Comparison of ENCODE assay signal across 8 cellular contexts in the genomic region with DNA sequence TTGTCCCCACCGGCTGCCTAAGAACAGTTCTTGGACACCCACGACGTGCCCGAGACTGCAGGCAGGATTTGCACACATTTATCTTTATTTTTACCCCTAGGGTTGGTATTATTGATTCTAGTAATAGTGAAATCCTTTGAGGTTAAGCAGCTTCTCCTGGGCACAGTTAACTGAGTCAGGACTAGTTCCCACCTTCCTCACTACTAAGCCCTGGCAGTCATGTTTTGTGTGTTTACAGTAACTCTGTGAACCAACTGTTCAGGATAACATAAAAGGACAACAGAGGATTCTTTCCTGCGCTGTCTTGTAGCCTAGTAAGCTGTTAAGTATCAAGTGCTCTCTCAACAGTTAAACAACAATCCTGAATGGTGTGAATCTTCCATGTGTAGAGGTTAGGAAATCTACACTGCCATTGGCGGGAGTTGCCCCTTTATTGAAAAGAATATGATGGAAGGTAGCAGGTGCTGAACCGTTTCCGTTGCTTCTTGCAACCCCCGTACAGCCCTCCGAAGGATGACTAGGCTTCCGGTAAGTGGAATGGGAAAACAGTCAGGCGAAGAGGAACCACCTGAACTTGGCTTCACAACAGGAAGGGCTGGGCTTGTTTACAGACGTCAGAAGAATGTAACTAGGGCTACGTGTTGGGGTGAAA. TPM values are rescaled to one million over a fixed set of nuclear protein-coding genes. Genes with fewer than 3 reads are reported as not detected.
A peak's percentile ranks its signal among the peaks of the same experiment; 100 is the strongest.
DNase-seq lines count a peak whose midpoint lies in the region; ATAC-seq and TF ChIP-seq lines count a peak whose summit lies in the region.

No MANE protein-coding gene starts in this region.

- peaks cover 16% of the 10 kb centered on the region for H3F3A ChIP-seq in GM23248 (ENCODE audit: insufficient read depth)

- H3K36me3 ChIP-seq in GM23248 (ENCODE audit: low read depth) (no peaks in the 10 kb centered on the region; the same call in 1 of the 2 replicates), osteoblast (ENCODE audit: insufficient read depth, low read length) (peaks cover 6% of the 10 kb centered on the region)

- 33 to 38% methylated on average over 14 of the region's 14 CpGs for WGBS in GM23248 (ENCODE audit: low coverage in 1 of 2, low lambda C conversion rate in 2 of 2, missing lambda C conversion rate in 2 of 2), 2 experiments

- H3K27me3 ChIP-seq in GM23248 (replicated peaks; ENCODE audit: insufficient read depth) = no peaks in the 10 kb centered on the region
- H3K27me3 ChIP-seq in osteoblast (ENCODE audit: insufficient read depth, low read length) = no peaks in the 10 kb centered on the region

- peaks cover 56% of the 10 kb centered on the region for H3K4me1 Mint-ChIP-seq in activated naive CD4-positive, alpha-beta T cell treated with anti-CD3 and anti-CD28 coated beads, Interleukin-2, amount 10 ng/mL, durations not matched to agents 7 days and 5 days

- no peak for ATAC-seq in HG03439 (IDR thresholded peaks at IDR 0.05; ENCODE audit: unreplicated experiment)

- H3K27ac ChIP-seq in GM23248 (peak overlapping the region; percentile 81), osteoblast (ENCODE audit: low read depth, low read length) (peak overlapping the region; percentile 71)

- peak overlapping the region; percentile 88 for H3K4me3 ChIP-seq in GM23248
- peak overlapping the region; percentile 85 for H3K4me3 ChIP-seq in osteoblast (ENCODE audit: insufficient read depth, low read length)

- H3K27ac Mint-ChIP-seq in activated naive CD4-positive, alpha-beta T cell treated with anti-CD3 and anti-CD28 coated beads, Interleukin-2, amount 10 ng/mL, durations not matched to agents 7 days and 5 days = peak overlapping the region; percentile 97

- no peaks in the 10 kb centered on the region for H4K20me1 ChIP-seq in GM23248 (ENCODE audit: insufficient read depth)
- peaks cover 5% of the 10 kb centered on the region for H4K20me1 ChIP-seq in osteoblast (ENCODE audit: insufficient read depth, low read length)

- in situ Hi-C loops in GM23248 (cut with MboI) = loop anchor here (25.0 kb wide), 1 partner anchor 768 kb away; no protein-coding TSS in a partner anchor

- H3K9ac ChIP-seq in GM23248 = peak overlapping the region; percentile 83

- H3K9me3 Mint-ChIP-seq in activated naive CD4-positive, alpha-beta T cell treated with anti-CD3 and anti-CD28 coated beads, Interleukin-2, amount 10 ng/mL, durations not matched to agents 7 days and 5 days = no peaks in the 10 kb centered on the region

- H2AFZ ChIP-seq in GM23248 (peak overlapping the region; percentile 89), osteoblast (ENCODE audit: low read length) (peak overlapping the region; percentile 87)

- H3K9me2 ChIP-seq in GM23248 (ENCODE audit: insufficient read depth) = no peaks in the 10 kb centered on the region

- CTCF ChIA-PET in activated naive CD4-positive, alpha-beta T cell treated with anti-CD3 and anti-CD28 coated beads, Interleukin-2, amount 10 ng/mL, durations not matched to agents 7 days and 5 days (lab: Charles Lee) = interaction anchor here (0.5 kb wide), 1 partner anchor 27 kb away, joined by 3 read pairs; no protein-coding TSS in a partner anchor

- DNase-seq in CD1c-positive myeloid dendritic cell (ENCODE audit: extremely low spot score) (peak; percentile 78), GM23248 (peak; percentile 31), NCI-H510A (lab: John Stamatoyannopoulos, UW) (peak; percentile 23), glomerular visceral epithelial cell (ENCODE audit: extremely low spot score) (peak; percentile 56), osteoblast (ENCODE audit: insufficient read length, low spot score, missing footprints) (peak; percentile 77), NCI-H524 treated with DMSO at 0.1 percent for 48 hours (lab: John Stamatoyannopoulos, UW) (no peak)
- DNase-seq in activated naive CD4-positive, alpha-beta T cell treated with anti-CD3 and anti-CD28 coated beads, Interleukin-2, amount 10 ng/mL, durations not matched to agents 7 days and 5 days = peak; percentile 67

- H3K9me3 ChIP-seq in GM23248 (ENCODE audit: low read depth) = no peaks in the 10 kb centered on the region
- no peaks in the 10 kb centered on the region for H3K9me3 ChIP-seq in osteoblast (ENCODE audit: low read depth, low read length)

- H3K36me3 Mint-ChIP-seq in activated naive CD4-positive, alpha-beta T cell treated with anti-CD3 and anti-CD28 coated beads, Interleukin-2, amount 10 ng/mL, durations not matched to agents 7 days and 5 days = peaks cover 29% of the 10 kb centered on the region

- no peak for TF ChIP-seq CTCF in osteoblast (IDR thresholded peaks at IDR 0.05; ENCODE audit: extremely low read depth, low read depth, low read length)

- H3K4me1 ChIP-seq in GM23248 (ENCODE audit: insufficient read depth) (peaks cover 23% of the 10 kb centered on the region), osteoblast (ENCODE audit: insufficient read depth, low read length) (peaks cover 22% of the 10 kb centered on the region)

- no peaks in the 10 kb centered on the region for H3K27me3 Mint-ChIP-seq in activated naive CD4-positive, alpha-beta T cell treated with anti-CD3 and anti-CD28 coated beads, Interleukin-2, amount 10 ng/mL, durations not matched to agents 7 days and 5 days

- peak overlapping the region; percentile 86 for H3K4me3 Mint-ChIP-seq in activated naive CD4-positive, alpha-beta T cell treated with anti-CD3 and anti-CD28 coated beads, Interleukin-2, amount 10 ng/mL, durations not matched to agents 7 days and 5 days

- H3K4me2 ChIP-seq in GM23248 (ENCODE audit: unreplicated experiment) = peak overlapping the region; percentile 88
- peak overlapping the region; percentile 84 for H3K4me2 ChIP-seq in osteoblast (ENCODE audit: insufficient read depth, low read length)

- H3K79me2 ChIP-seq in GM23248 (ENCODE audit: insufficient read depth) = peaks cover 43% of the 10 kb centered on the region
- peaks cover 39% of the 10 kb centered on the region for H3K79me2 ChIP-seq in osteoblast (ENCODE audit: insufficient read depth, low read length)

RNA-seq across cellular contexts. Expression of a gene that starts 1.0 kb away (rescaled TPM):
- total RNA-seq in GM23248 (2014; rRNA removed; shearing (Covaris generic)) = 62.6 and 74.0 TPM in 2 replicates
- polyA plus RNA-seq in GM23248 (2016; fragmentation: Nextera tagmentation; extraction: Ambion mirVana) = 52.6 and 53.1 TPM in 2 replicates
- total RNA-seq in osteoblast = 294 and 544 TPM in 2 replicates

RNA-seq across cellular contexts. Expression of a gene that starts 33.3 kb away (rescaled TPM):
- 57.8 and 64.8 TPM in 2 replicates for total RNA-seq in GM23248 (2014; rRNA removed; shearing (Covaris generic))
- 87.8 and 89.8 TPM in 2 replicates for polyA plus RNA-seq in GM23248 (2016; fragmentation: Nextera tagmentation; extraction: Ambion mirVana)
- total RNA-seq in osteoblast = 109 and 119 TPM in 2 replicates
